ENCODE assay signal across 8 cellular contexts in genomic region chr2:239293450-239294430, GRCh38.
A peak's percentile ranks its signal among the peaks of the same experiment; 100 is the strongest.
DNase-seq lines count a peak whose midpoint lies in the region; ATAC-seq lines count a peak whose summit lies in the region.

No MANE protein-coding gene starts in this region.

- ATAC-seq in GM18858 (IDR thresholded peaks at IDR 0.05; ENCODE audit: unreplicated experiment) (peak; percentile 65), HG03469 (IDR thresholded peaks at IDR 0.05; ENCODE audit: unreplicated experiment) (peak; percentile 51), GM19452 (IDR thresholded peaks at IDR 0.05; ENCODE audit: unreplicated experiment) (no peak)

- peak; percentile 63 for DNase-seq in activated naive CD4-positive, alpha-beta T cell treated with anti-CD3 and anti-CD28 coated beads, Interleukin-2, amount 50 U/mL, for 16 hours
- peak in 6 of 10 donors; percentile 3 to 76 (median 27) for DNase-seq in posterior cingulate gyrus
- DNase-seq in NK-92 (lab: John Stamatoyannopoulos, UW; ENCODE audit: unreplicated experiment): no peak
- DNase-seq in C1 segment of cervical spinal cord (lab: John Stamatoyannopoulos, UW): no peak
- no peak for DNase-seq in amygdala (lab: John Stamatoyannopoulos, UW)

- intact Hi-C loops in posterior cingulate gyrus (cut with DNase I): no loop called here

Comparison
In these comparisons a context has a peak if more than half of its experiments do, and no peak if none do; other contexts are left out.
1. DNase-seq: peak in activated naive CD4-positive, alpha-beta T cell treated with anti-CD3 and anti-CD28 coated beads, Interleukin-2, amount 50 U/mL, for 16 hours (single experiment) and posterior cingulate gyrus (6 of 10); none in NK-92 (single experiment), C1 segment of cervical spinal cord (0 of 14) and amygdala (0 of 56).